10 cellular contexts compared by ENCODE assay signal in genomic region chr2:186459009-186459408, GRCh38. TPM values are rescaled to one million over a fixed set of nuclear protein-coding genes. Genes with fewer than 3 reads are reported as not detected.
DNase-seq lines count a peak whose midpoint lies in the region; ATAC-seq and TF ChIP-seq lines count a peak whose summit lies in the region.
"Had no signal": no experiment of that assay in that cellular context is flagged by ENCODE, and none has a peak within 500 bp of the region (broad histone marks: within the 10 kb centered on the region; RNA-seq: fewer than 3 reads in every experiment).

No MANE protein-coding gene starts in this region.

- 0 out of 4 replicates have a peak, but pooled peaks cover 0 to 3% of the 10 kb centered on the region in 2 experiments for H3K4me1 Mint-ChIP-seq in H9
- H3K4me1 Mint-ChIP-seq: activated CD8-positive, alpha-beta memory T cell treated with anti-CD3 and anti-CD28 coated beads, Interleukin-2, amount 10 ng/mL, durations not matched to agents 7 days and 5 days had no signal

- H2BK5ac ChIP-seq in H9 (ENCODE audit: insufficient read length, low read length), result no peak overlapping the region

- no peaks in the 10 kb centered on the region for H3K27me3 ChIP-seq in H9 (ENCODE audit: insufficient read depth, low read length)

- H3K56ac ChIP-seq in H9 (ENCODE audit: insufficient read length, low read depth, low read length), result no peak overlapping the region

- TF ChIP-seq CTCF in AG09309 (IDR thresholded peaks at IDR 0.05; ENCODE audit: control insufficient read depth, insufficient read depth, low read depth, low read length, missing control alignments), result peak; percentile 39
- peak; percentile 52 for TF ChIP-seq CTCF in H9 (conservative IDR thresholded peaks at IDR 0.05)
- TF ChIP-seq CTCF in fibroblast of villous mesenchyme (IDR thresholded peaks at IDR 0.05; ENCODE audit: insufficient read depth, low read depth, low read length), result peak; percentile 20

- ATAC-seq in HG02763 (IDR thresholded peaks at IDR 0.05; ENCODE audit: unreplicated experiment), result no peak
- ATAC-seq in HG02571 (IDR thresholded peaks at IDR 0.05; ENCODE audit: unreplicated experiment), result no peak
- no peak for ATAC-seq in GM18873 (IDR thresholded peaks at IDR 0.05; ENCODE audit: low FRiP score, unreplicated experiment)
- ATAC-seq: activated CD8-positive, alpha-beta memory T cell treated with anti-CD3 and anti-CD28 coated beads, Interleukin-2, amount 10 ng/mL, durations not matched to agents 7 days and 5 days had no signal

- no peak overlapping the region for H3K4ac ChIP-seq in H9 (ENCODE audit: low read depth, low read length)

- no peak overlapping the region for H3K14ac ChIP-seq in H9 (ENCODE audit: insufficient read depth, low read length)

- no peak overlapping the region for H3K9ac ChIP-seq in H9 (ENCODE audit: extremely low read depth, insufficient read length, low read length)

- no peak overlapping the region for H3K27ac ChIP-seq in H9 (ENCODE audit: insufficient read length, low read depth, low read length)

- no CpG with 5 or more reads among the region's 2 CpGs for WGBS in H9 (ENCODE audit: extremely low coverage, insufficient read length, low lambda C conversion rate)

- H4K91ac ChIP-seq in H9 (ENCODE audit: insufficient read length, low read depth, low read length), result no peak overlapping the region

- H2BK15ac ChIP-seq in H9 (ENCODE audit: low read depth, low read length), result no peak overlapping the region

- DNase-seq in AG09309 (ENCODE audit: low read depth) (no peak), H9 (no peak), OCI-M1 (lab: John Stamatoyannopoulos, UW) (peak; percentile 75), fibroblast of villous mesenchyme (ENCODE audit: low read depth) (peak; percentile 15), head of caudate nucleus (no peak)
- DNase-seq: activated CD8-positive, alpha-beta memory T cell treated with anti-CD3 and anti-CD28 coated beads, Interleukin-2, amount 10 ng/mL, durations not matched to agents 7 days and 5 days had no signal

- no peaks in the 10 kb centered on the region; a peak in 2 of 7 replicates for H3K36me3 Mint-ChIP-seq in H9 (ENCODE audit: insufficient read depth in 1 of 3, low read depth in 3 of 3)

- H3K23me2 ChIP-seq in H9 (ENCODE audit: insufficient read length, low read depth, low read length, poor library complexity, severe bottlenecking), result no peaks in the 10 kb centered on the region

- no peaks in the 10 kb centered on the region for H3K27me3 Mint-ChIP-seq in H9 (ENCODE audit: low read depth)
- H3K27me3 Mint-ChIP-seq: activated CD8-positive, alpha-beta memory T cell treated with anti-CD3 and anti-CD28 coated beads, Interleukin-2, amount 10 ng/mL, durations not matched to agents 7 days and 5 days had no signal

- no peak overlapping the region for H3K27ac Mint-ChIP-seq in H9
- H3K27ac Mint-ChIP-seq: activated CD8-positive, alpha-beta memory T cell treated with anti-CD3 and anti-CD28 coated beads, Interleukin-2, amount 10 ng/mL, durations not matched to agents 7 days and 5 days had no signal

- H3K4me3 ChIP-seq in AG09309 (ENCODE audit: control insufficient read depth, low read depth, low read length) (no peak overlapping the region), fibroblast of villous mesenchyme (ENCODE audit: low read depth, low read length) (no peak overlapping the region)
- H3K4me3 ChIP-seq: lung had no signal

- no peak overlapping the region for H2BK120ac ChIP-seq in H9 (ENCODE audit: low read depth, low read length, poor library complexity, severe bottlenecking)

- no peak overlapping the region for H3K23ac ChIP-seq in H9 (ENCODE audit: insufficient read length, low read depth, low read length)

- H3K9me3 Mint-ChIP-seq in H9, result no peaks in the 10 kb centered on the region

- H3K79me1 ChIP-seq in H9 (ENCODE audit: insufficient read depth, low read depth, low read length, poor library complexity, severe bottlenecking), result no peaks in the 10 kb centered on the region

- no peak overlapping the region for H4K8ac ChIP-seq in H9 (replicated peaks; ENCODE audit: insufficient read length, low read depth, low read length)

- H3K4me1 ChIP-seq in H9 (ENCODE audit: insufficient read depth, low read length), result no peaks in the 10 kb centered on the region

- H2AFZ ChIP-seq in H9 (ENCODE audit: low read length), result no peak overlapping the region

- H2AK5ac ChIP-seq in H9 (ENCODE audit: insufficient read length, low read length), result no peak overlapping the region

- no peak overlapping the region for H3K4me2 ChIP-seq in H9 (ENCODE audit: insufficient read depth, insufficient read length, low read length)

- H4K20me1 ChIP-seq in H9 (ENCODE audit: control insufficient read depth, insufficient read depth, insufficient read length), result no peaks in the 10 kb centered on the region

- no peaks in the 10 kb centered on the region for H3K79me2 ChIP-seq in H9 (ENCODE audit: insufficient read depth, low read length)

- H3K4me3 Mint-ChIP-seq in H9, result no peak overlapping the region
- H3K4me3 Mint-ChIP-seq: activated CD8-positive, alpha-beta memory T cell treated with anti-CD3 and anti-CD28 coated beads, Interleukin-2, amount 10 ng/mL, durations not matched to agents 7 days and 5 days had no signal

- intact Hi-C loops in head of caudate nucleus (cut with DNase I), result no loop called here

- no peak overlapping the region for H2BK20ac ChIP-seq in H9 (ENCODE audit: low read depth, low read length, poor library complexity, severe bottlenecking)

- no peak overlapping the region for H2BK12ac ChIP-seq in H9 (ENCODE audit: insufficient read length, low read depth, low read length)

- no peak overlapping the region for H3K18ac ChIP-seq in H9 (ENCODE audit: insufficient read length, low read depth, low read length)

- H3T11ph ChIP-seq in H9 (ENCODE audit: low read length), result no peak overlapping the region

- no peak overlapping the region for H4K5ac ChIP-seq in H9 (ENCODE audit: insufficient read length, low read depth, low read length)

- H3K9me3 ChIP-seq in H9 (ENCODE audit: control insufficient read depth, low read depth, low read length), result no peaks in the 10 kb centered on the region

RNA-seq across cellular contexts. Expression of gene ZC3H15, which starts 27.1 kb away (rescaled TPM):
- total RNA-seq in H9 (2021) (70.3 and 71.3 TPM in 2 replicates), fibroblast of villous mesenchyme (59.9 and 84.2 TPM in 2 replicates)

Comparison
In these comparisons a context has a peak if more than half of its experiments do, and no peak if none do; other contexts are left out.
1. DNase-seq: peak in OCI-M1 (single experiment) and fibroblast of villous mesenchyme (single experiment); none in AG09309 (single experiment), H9 (single experiment) and head of caudate nucleus (0 of 42).
2. Peak in every context shown above with its lines, with median percentiles within 50 percentile points of each other: CTCF ChIP-seq.